In the genomic region with DNA sequence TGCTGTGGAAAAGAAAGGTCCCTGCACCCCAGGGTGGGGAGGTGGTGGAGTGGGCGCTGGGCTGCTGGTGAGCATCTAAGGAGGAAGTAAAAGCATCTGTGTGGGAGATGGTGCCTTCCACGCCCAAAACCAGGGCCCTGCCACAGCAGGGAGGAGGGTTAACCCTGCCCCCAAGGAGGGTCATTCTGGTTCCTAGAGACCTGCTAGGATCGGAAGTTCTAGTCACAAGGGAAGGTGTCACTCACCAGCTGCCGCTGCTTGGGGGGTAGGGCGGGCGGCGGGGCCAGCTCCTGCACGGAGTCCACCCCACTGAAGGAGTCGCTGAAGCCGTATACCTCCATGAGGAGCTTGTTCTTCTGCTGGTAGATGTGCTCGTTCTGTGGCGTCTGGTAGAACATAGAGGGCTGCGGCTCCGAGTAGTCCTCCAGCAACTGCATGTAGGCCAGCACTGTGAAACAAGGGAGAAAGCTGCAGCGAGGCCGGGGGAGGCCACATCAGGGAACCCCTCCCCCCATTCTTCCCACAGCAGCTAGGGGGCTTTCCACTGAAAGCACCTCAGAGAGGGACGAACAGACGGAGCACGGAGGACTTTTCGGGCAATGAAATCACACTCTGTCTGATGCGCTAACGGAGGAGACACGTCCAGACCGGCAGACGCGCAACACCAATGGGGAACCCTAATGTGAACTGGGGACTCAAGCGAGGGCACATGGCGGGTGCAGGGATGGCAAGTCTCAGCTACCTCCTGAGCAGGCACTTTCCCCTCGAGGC, we compare ENCODE assay signal across 10 cellular contexts.
DNase-seq lines count a peak whose midpoint lies in the region; ATAC-seq lines count a peak whose summit lies in the region.
"Had no signal": no experiment of that assay in that cellular context is flagged by ENCODE, and none has a peak within 500 bp of the region (broad histone marks: within the 10 kb centered on the region; RNA-seq: fewer than 3 reads in every experiment).

No MANE protein-coding gene starts in this region.

- H3K9me3 ChIP-seq in T-helper 17 cell (ENCODE audit: control insufficient read depth, low read length, poor library complexity, severe bottlenecking) = no peaks in the 10 kb centered on the region

- no peaks in the 10 kb centered on the region for H3K9me3 Mint-ChIP-seq in natural killer cell treated with Interleukin-12 subunit alpha and Interleukin-12 subunit beta and Interleukin-15 and Interleukin-18, amount 100 ng/mL, for 72 hours
- H3K9me3 Mint-ChIP-seq: activated T-cell treated with anti-CD3 and anti-CD28 coated beads, Interleukin-2, amount 50 U/mL, for 4 hours had no signal

- ATAC-seq in GM18502 (IDR thresholded peaks at IDR 0.05; ENCODE audit: poor library complexity, unreplicated experiment) = peak; percentile 47
- ATAC-seq in GM21825 (IDR thresholded peaks at IDR 0.05; ENCODE audit: unreplicated experiment) = peak; percentile 57
- no peak for ATAC-seq in T-helper 17 cell
- ATAC-seq in natural killer cell treated with Interleukin-12 subunit alpha and Interleukin-12 subunit beta and Interleukin-15 and Interleukin-18, amount 100 ng/mL, for 72 hours = peak; percentile 58 to 83
- ATAC-seq in HG02852 (IDR thresholded peaks at IDR 0.05; ENCODE audit: unreplicated experiment) = no peak
- no peak for ATAC-seq in GM21786 (IDR thresholded peaks at IDR 0.05; ENCODE audit: unreplicated experiment)

- H3K36me3 Mint-ChIP-seq in T-helper 17 cell (ENCODE audit: low read depth) = peaks cover 6% of the 10 kb centered on the region
- peaks cover 7% of the 10 kb centered on the region for H3K36me3 Mint-ChIP-seq in natural killer cell treated with Interleukin-12 subunit alpha and Interleukin-12 subunit beta and Interleukin-15 and Interleukin-18, amount 100 ng/mL, for 72 hours

- H3K4me1 Mint-ChIP-seq in T-helper 17 cell = peaks cover 21% of the 10 kb centered on the region
- H3K4me1 Mint-ChIP-seq in natural killer cell treated with Interleukin-12 subunit alpha and Interleukin-12 subunit beta and Interleukin-15 and Interleukin-18, amount 100 ng/mL, for 72 hours (ENCODE audit: low read depth in 2 of 2) = peaks cover 26 to 38% of the 10 kb centered on the region in 2 donors

- H3K27ac Mint-ChIP-seq in T-helper 17 cell = peak overlapping the region; percentile 68
- peak overlapping the region; percentile 69 to 91 for H3K27ac Mint-ChIP-seq in natural killer cell treated with Interleukin-12 subunit alpha and Interleukin-12 subunit beta and Interleukin-15 and Interleukin-18, amount 100 ng/mL, for 72 hours

- H3K27me3 Mint-ChIP-seq in T-helper 17 cell = no peaks in the 10 kb centered on the region
- H3K27me3 Mint-ChIP-seq in natural killer cell treated with Interleukin-12 subunit alpha and Interleukin-12 subunit beta and Interleukin-15 and Interleukin-18, amount 100 ng/mL, for 72 hours = no peaks in the 10 kb centered on the region

- DNase-seq in T-helper 17 cell (no peak), DMS79 treated with DMSO at 0.1 percent for 48 hours (lab: John Stamatoyannopoulos, UW) (no peak)
- DNase-seq in natural killer cell treated with Interleukin-12 subunit alpha and Interleukin-12 subunit beta and Interleukin-15 and Interleukin-18, amount 100 ng/mL, for 72 hours (ENCODE audit: low spot score) = no peak
- no peak for DNase-seq in stimulated activated CD4-positive, alpha-beta T cell treated with anti-CD3 and anti-CD28 coated beads, Interleukin-2, amount 100 ng/mL, for 48 hours
- DNase-seq: activated T-cell treated with anti-CD3 and anti-CD28 coated beads, Interleukin-2, amount 50 U/mL, for 4 hours; NCI-H1048 had no signal

- H3K4me3 Mint-ChIP-seq in T-helper 17 cell = no peak overlapping the region
- H3K4me3 Mint-ChIP-seq in natural killer cell treated with Interleukin-12 subunit alpha and Interleukin-12 subunit beta and Interleukin-15 and Interleukin-18, amount 100 ng/mL, for 72 hours = peak overlapping the region; percentile 56
- H3K4me3 Mint-ChIP-seq: activated T-cell treated with anti-CD3 and anti-CD28 coated beads, Interleukin-2, amount 50 U/mL, for 4 hours had no signal

Comparison
In these comparisons a context has a peak if more than half of its experiments do, and no peak if none do; other contexts are left out.
1. ATAC-seq: peak in GM18502 (single experiment), GM21825 (single experiment) and natural killer cell treated with Interleukin-12 subunit alpha and Interleukin-12 subunit beta and Interleukin-15 and Interleukin-18, amount 100 ng/mL, for 72 hours (2 of 2); none in T-helper 17 cell (single experiment), HG02852 (single experiment) and GM21786 (single experiment).